ENCODE assay signal across 8 cellular contexts in genomic region chr17:75012320-75013076, GRCh38. TPM values are rescaled to one million over a fixed set of nuclear protein-coding genes. Genes with fewer than 3 reads are reported as not detected.
DNase-seq lines count a peak whose midpoint lies in the region; ATAC-seq and TF ChIP-seq lines count a peak whose summit lies in the region.

Gene MRPL58, plus strand, starts transcription at chr17:75012670. Its CDS starts 17 bp downstream, at chr17:75012687.

- H3K27ac ChIP-seq in left ventricle myocardium inferior (replicated peaks) (peak within 1 kb of the TSS; percentile 95), prostate gland (peak within 1 kb of the TSS; percentile 90 to 92)

- TF ChIP-seq CTCF in GM12874 (IDR thresholded peaks at IDR 0.05; ENCODE audit: insufficient read depth, low read depth, low read length) (peak; percentile 50), left ventricle myocardium inferior (IDR thresholded peaks at IDR 0.05; ENCODE audit: borderline replicate concordance) (peak; percentile 74), prostate gland (IDR thresholded peaks at IDR 0.05) (peak in 3 of 4 experiments; percentile 29 to 60 (median 48))

- H3K36me3 ChIP-seq in left ventricle myocardium inferior (peaks cover 4% of the 10 kb centered on the region), prostate gland (no peaks in the 10 kb centered on the region)

- H3K27me3 ChIP-seq in left ventricle myocardium inferior (ENCODE audit: low read depth) (no peaks in the 10 kb centered on the region), prostate gland (replicated peaks; ENCODE audit: insufficient read depth) (no peaks in the 10 kb centered on the region)

- WGBS in prostate gland = 1% methylated on average over 35 of the region's 65 CpGs

- peak; percentile 19 for TF ChIP-seq POLR2A in prostate gland (IDR thresholded peaks at IDR 0.05)

- H3K4me3 ChIP-seq in left ventricle myocardium inferior (peak within 1 kb of the TSS; percentile 87), prostate gland (peak within 1 kb of the TSS; percentile 57 to 62)

- H3K4me1 ChIP-seq in left ventricle myocardium inferior (peaks cover 34% of the 10 kb centered on the region), prostate gland (replicated peaks) (peaks cover 5% of the 10 kb centered on the region)

- peak; percentile 76 for ATAC-seq in HG02623 (IDR thresholded peaks at IDR 0.05; ENCODE audit: unreplicated experiment)

- DNase-seq in NCI-H1092 treated with DMSO at 0.1 percent for 48 hours (lab: John Stamatoyannopoulos, UW) = peak; percentile 85
- DNase-seq in T-helper 1 cell = peak; percentile 55 to 87 (median 65)
- DNase-seq in amniotic epithelial cell (ENCODE audit: low read depth) = peak; percentile 79
- peak; percentile 85 for DNase-seq in left ventricle myocardium inferior
- peak; percentile 71 for DNase-seq in prostate gland (ENCODE audit: low spot score)
- DNase-seq in ureter (ENCODE audit: low spot score) = peak; percentile 83

- H3K9me3 ChIP-seq in left ventricle myocardium inferior (replicated peaks) = no peaks in the 10 kb centered on the region
- H3K9me3 ChIP-seq in prostate gland = no peaks in the 10 kb centered on the region

- intact Hi-C loops in left ventricle myocardium inferior (cut with micrococcal nuclease) (no loop called here), prostate gland (cut with DNase I) (no loop called here)

RNA-seq across cellular contexts. Expression of gene MRPL58, which starts in this region (rescaled TPM):
- total RNA-seq in left ventricle myocardium inferior (50.6 TPM), prostate gland (10 to 100 TPM; 28.4 to 73.8 TPM), ureter (32.1 TPM)

Comparison
In these comparisons a context has a peak if more than half of its experiments do, and no peak if none do; other contexts are left out.
1. Peak in every context shown above with its lines: DNase-seq, ATAC-seq, H3K4me3 ChIP-seq and H3K27ac ChIP-seq.